ENCODE assay signal across 20 cellular contexts in the genomic region with DNA sequence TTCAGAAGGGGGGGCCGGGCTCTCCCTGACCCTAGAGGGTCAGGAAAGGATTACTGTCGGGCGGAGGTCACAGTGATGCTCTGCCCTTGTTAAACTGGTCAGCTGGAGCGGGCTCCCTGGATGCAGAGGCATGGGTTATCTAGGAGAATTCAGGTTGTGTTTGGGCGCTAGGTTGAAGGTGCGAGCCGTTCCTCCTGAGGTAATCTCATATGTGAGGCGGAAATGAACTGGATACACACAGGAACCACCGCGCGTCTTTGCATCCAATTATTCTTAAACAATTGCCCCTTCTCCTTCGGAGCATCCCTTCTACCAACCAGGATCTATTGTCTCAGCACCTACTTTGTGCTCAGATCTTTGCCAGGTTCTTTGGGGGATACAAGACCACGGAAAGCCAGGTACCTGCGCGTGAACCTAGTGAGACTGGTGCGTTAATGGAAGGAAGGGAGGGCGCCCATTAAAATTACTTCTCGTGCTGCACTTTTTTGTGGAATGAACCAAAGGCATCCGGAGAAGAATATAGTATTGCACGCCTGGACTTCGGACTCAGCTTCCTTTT. TPM values are rescaled to one million over a fixed set of nuclear protein-coding genes. Genes with fewer than 3 reads are reported as not detected.
DNase-seq lines count a peak whose midpoint lies in the region; ATAC-seq, FAIRE-seq and TF ChIP-seq lines count a peak whose summit lies in the region.
"Had no signal": no experiment of that assay in that cellular context is flagged by ENCODE, and none has a peak within 500 bp of the region (broad histone marks: within the 10 kb centered on the region; RNA-seq: fewer than 3 reads in every experiment).

No MANE protein-coding gene starts in this region.

- H3F3A ChIP-seq in SK-N-SH (replicated peaks; ENCODE audit: insufficient read depth), result peaks cover 8% of the 10 kb centered on the region

- H3K79me2 ChIP-seq in SK-N-SH (ENCODE audit: insufficient read depth), result no peaks in the 10 kb centered on the region

- H3K27me3 Mint-ChIP-seq in activated naive CD4-positive, alpha-beta T cell treated with anti-CD3 and anti-CD28 coated beads, Interleukin-2, amount 50 U/mL, for 24 hours, result peaks cover 62% of the 10 kb centered on the region
- H3K27me3 Mint-ChIP-seq in brain (peaks cover 99% of the 10 kb centered on the region), naive B cell (peaks cover 65 to 73% (median 65%) of the 10 kb centered on the region in 3 donors)
- H3K27me3 Mint-ChIP-seq in stimulated activated naive B cell treated with anti-CD40 and anti-IgM and Interleukin-4, amounts not matched to agents 10 μg/mL and 1 μg/mL and 100 μg/mL, for 72 hours, result peaks cover 60 to 68% of the 10 kb centered on the region in 2 donors

- peak overlapping the region; percentile 11 for H3K4me3 Mint-ChIP-seq in activated naive CD4-positive, alpha-beta T cell treated with anti-CD3 and anti-CD28 coated beads, Interleukin-2, amount 50 U/mL, for 24 hours
- peak overlapping the region in 4 of 5 experiments; percentile 46 to 81 (median 72) for H3K4me3 Mint-ChIP-seq in brain
- peak overlapping the region; percentile 60 to 90 (median 82) for H3K4me3 Mint-ChIP-seq in naive B cell
- peak overlapping the region; percentile 69 to 80 for H3K4me3 Mint-ChIP-seq in stimulated activated naive B cell treated with anti-CD40 and anti-IgM and Interleukin-4, amounts not matched to agents 10 μg/mL and 1 μg/mL and 100 μg/mL, for 72 hours

- no peak overlapping the region for H3K27ac Mint-ChIP-seq in activated naive CD4-positive, alpha-beta T cell treated with anti-CD3 and anti-CD28 coated beads, Interleukin-2, amount 50 U/mL, for 24 hours
- H3K27ac Mint-ChIP-seq in brain (no peak overlapping the region), naive B cell (peak overlapping the region in 2 of 6 donors; percentile 56)
- peak overlapping the region; percentile 79 for H3K27ac Mint-ChIP-seq in stimulated activated naive B cell treated with anti-CD40 and anti-IgM and Interleukin-4, amounts not matched to agents 10 μg/mL and 1 μg/mL and 100 μg/mL, for 72 hours
- H3K27ac Mint-ChIP-seq: CD4-positive, CD25-positive, alpha-beta regulatory T cell had no signal

- no peaks in the 10 kb centered on the region for H3K36me3 ChIP-seq in SK-N-SH (replicated peaks in 1 of 2; ENCODE audit: control insufficient read depth in 1 of 2, insufficient read depth in 2 of 2, low read length in 1 of 2)
- H3K36me3 ChIP-seq: ascending aorta, left ventricle myocardium inferior, MG63, stomach had no signal

- no peaks in the 10 kb centered on the region for H3K27me3 ChIP-seq in SK-N-SH (ENCODE audit: insufficient read depth)
- H3K27me3 ChIP-seq: ascending aorta, MG63 had no signal

- CTCF ChIA-PET in SK-N-SH (lab: Yijun Ruan, JAX), result interaction anchor here (0.9 kb wide), 1 partner anchor 81 kb away, joined by 3 read pairs; no protein-coding TSS in a partner anchor

- no peak for ATAC-seq in naive B cell (ENCODE audit: low read depth in 2 of 2)
- no peak for ATAC-seq in stimulated activated naive B cell treated with anti-CD40 and anti-IgM and Interleukin-4, amounts not matched to agents 10 μg/mL and 1 μg/mL and 100 μg/mL, for 72 hours (replicated peaks)
- ATAC-seq: foreskin keratinocyte had no signal

- H4K20me1 ChIP-seq in SK-N-SH (ENCODE audit: insufficient read depth), result no peaks in the 10 kb centered on the region

- H3K4me1 Mint-ChIP-seq in activated naive CD4-positive, alpha-beta T cell treated with anti-CD3 and anti-CD28 coated beads, Interleukin-2, amount 50 U/mL, for 24 hours, result peaks cover 14% of the 10 kb centered on the region
- peaks cover 22% of the 10 kb centered on the region for H3K4me1 Mint-ChIP-seq in brain
- H3K4me1 Mint-ChIP-seq in naive B cell, result peaks cover 20 to 57% (median 40%) of the 10 kb centered on the region in 3 donors
- peaks cover 28 to 36% of the 10 kb centered on the region in 2 donors for H3K4me1 Mint-ChIP-seq in stimulated activated naive B cell treated with anti-CD40 and anti-IgM and Interleukin-4, amounts not matched to agents 10 μg/mL and 1 μg/mL and 100 μg/mL, for 72 hours

- WGBS in SK-N-SH (ENCODE audit: low lambda C conversion rate), result 93% methylated on average over 21 of the region's 21 CpGs

- H3K4me3 ChIP-seq in SK-N-SH (ENCODE audit: low read depth in 2 of 2, low read length in 1 of 2), result no peak overlapping the region
- H3K4me3 ChIP-seq: MG63 had no signal

- H3K9me2 ChIP-seq in SK-N-SH, result no peaks in the 10 kb centered on the region

- H3K9ac ChIP-seq in SK-N-SH, result no peak overlapping the region

- H2AFZ ChIP-seq in SK-N-SH (ENCODE audit: low read depth), result no peak overlapping the region

- no peak overlapping the region for H3K4me2 ChIP-seq in SK-N-SH

- peaks cover 4% of the 10 kb centered on the region for H3K9me3 Mint-ChIP-seq in activated naive CD4-positive, alpha-beta T cell treated with anti-CD3 and anti-CD28 coated beads, Interleukin-2, amount 50 U/mL, for 24 hours
- peaks cover 6 to 25% (median 13%) of the 10 kb centered on the region in 5 experiments for H3K9me3 Mint-ChIP-seq in brain
- peaks cover 0 to 43% (median 25%) of the 10 kb centered on the region in 7 donors for H3K9me3 Mint-ChIP-seq in naive B cell
- peaks cover 0 to 11% of the 10 kb centered on the region in 2 donors for H3K9me3 Mint-ChIP-seq in stimulated activated naive B cell treated with anti-CD40 and anti-IgM and Interleukin-4, amounts not matched to agents 10 μg/mL and 1 μg/mL and 100 μg/mL, for 72 hours

- no peaks in the 10 kb centered on the region for H3K9me3 ChIP-seq in SK-N-SH
- H3K9me3 ChIP-seq: ascending aorta, left ventricle myocardium inferior, MG63 had no signal

- TF ChIP-seq RAD21 in SK-N-SH (IDR thresholded peaks at IDR 0.05; ENCODE audit: low read length), result no peak

- no peak for DNase-seq in activated naive CD4-positive, alpha-beta T cell (lab: John Stamatoyannopoulos, UW)
- DNase-seq in naive B cell (no peak), glomerular visceral epithelial cell (ENCODE audit: extremely low spot score) (no peak), urothelium cell line (ENCODE audit: low spot score) (no peak), SK-N-SH (no peak)
- no peak for DNase-seq in stimulated activated naive B cell treated with anti-CD40 and anti-IgM and Interleukin-4, amounts not matched to agents 10 μg/mL and 1 μg/mL and 100 μg/mL, for 72 hours
- DNase-seq: activated CD8-positive, alpha-beta memory T cell treated with anti-CD3 and anti-CD28 coated beads for 24 hours; activated effector memory CD4-positive, alpha-beta T cell treated with Interleukin-2 at 50 U/mL for 16 hours; DMS79 treated with DMSO at 0.1 percent for 48 hours; foreskin keratinocyte; left ventricle myocardium inferior; MG63; NCI-H1694 treated with DMSO at 0.1 percent for 48 hours; NCI-H446; stomach; SW 1271 had no signal

- no peak for FAIRE-seq in urothelium cell line (lab: Jason Lieb, UNC)

- POLR2A ChIA-PET in SK-N-SH (lab: Yijun Ruan, JAX), result no interaction called here

- H3K27ac ChIP-seq in SK-N-SH (ENCODE audit: low read depth in 2 of 2, low read length in 1 of 2), result no peak overlapping the region
- H3K27ac ChIP-seq: ascending aorta, foreskin keratinocyte, left ventricle myocardium inferior, stomach had no signal

- H3K4me1 ChIP-seq in SK-N-SH (ENCODE audit: control insufficient read depth in 1 of 2, insufficient read depth in 2 of 2, low read depth in 1 of 2, low read length in 1 of 2), result peaks cover 6 to 46% of the 10 kb centered on the region in 2 experiments; a peak in 2 of 4 replicates
- H3K4me1 ChIP-seq: foreskin keratinocyte had no signal

- H3K36me3 Mint-ChIP-seq in activated naive CD4-positive, alpha-beta T cell treated with anti-CD3 and anti-CD28 coated beads, Interleukin-2, amount 50 U/mL, for 24 hours, result peaks cover 3% of the 10 kb centered on the region
- H3K36me3 Mint-ChIP-seq in brain (peaks cover 3% of the 10 kb centered on the region), naive B cell (peaks cover 3 to 10% of the 10 kb centered on the region in 2 donors)
- peaks cover 6 to 9% of the 10 kb centered on the region in 2 donors for H3K36me3 Mint-ChIP-seq in stimulated activated naive B cell treated with anti-CD40 and anti-IgM and Interleukin-4, amounts not matched to agents 10 μg/mL and 1 μg/mL and 100 μg/mL, for 72 hours
- H3K36me3 Mint-ChIP-seq: CD4-positive, CD25-positive, alpha-beta regulatory T cell had no signal

- TF ChIP-seq CTCF in brain (conservative IDR thresholded peaks at IDR 0.05) (no peak), SK-N-SH (IDR thresholded peaks at IDR 0.05) (no peak)

- no peak for TF ChIP-seq EP300 in SK-N-SH (IDR thresholded peaks at IDR 0.05; ENCODE audit: borderline replicate concordance in 1 of 2, low read depth in 1 of 2, low read length in 1 of 2)

TF ChIP-seq in SK-N-SH, 30 proteins besides CTCF, POLR2A, EP300 and RAD21 (continues in another document):
- TF ChIP-seq TCF12 (IDR thresholded peaks at IDR 0.05) (no peak), SIN3A (IDR thresholded peaks at IDR 0.05; ENCODE audit: borderline replicate concordance, low read depth, low read length) (no peak), YY1 (IDR thresholded peaks at IDR 0.05; ENCODE audit: low read depth) (no peak), TAF1 (IDR thresholded peaks at IDR 0.05; ENCODE audit: borderline replicate concordance, low read depth, low read length) (no peak), TEAD4 (IDR thresholded peaks at IDR 0.05; ENCODE audit: borderline replicate concordance, insufficient read depth) (no peak), RCOR1 (IDR thresholded peaks at IDR 0.05; ENCODE audit: low read length) (no peak), NRF1 (IDR thresholded peaks at IDR 0.05; ENCODE audit: low read depth, low read length) (no peak)
- TF ChIP-seq, protein P1, sequence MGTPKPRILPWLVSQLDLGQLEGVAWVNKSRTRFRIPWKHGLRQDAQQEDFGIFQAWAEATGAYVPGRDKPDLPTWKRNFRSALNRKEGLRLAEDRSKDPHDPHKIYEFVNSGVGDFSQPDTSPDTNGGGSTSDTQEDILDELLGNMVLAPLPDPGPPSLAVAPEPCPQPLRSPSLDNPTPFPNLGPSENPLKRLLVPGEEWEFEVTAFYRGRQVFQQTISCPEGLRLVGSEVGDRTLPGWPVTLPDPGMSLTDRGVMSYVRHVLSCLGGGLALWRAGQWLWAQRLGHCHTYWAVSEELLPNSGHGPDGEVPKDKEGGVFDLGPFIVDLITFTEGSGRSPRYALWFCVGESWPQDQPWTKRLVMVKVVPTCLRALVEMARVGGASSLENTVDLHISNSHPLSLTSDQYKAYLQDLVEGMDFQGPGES (IDR thresholded peaks at IDR 0.05; ENCODE audit: low read depth, low read length), result no peak

RNA-seq across cellular contexts. Expression of a gene that starts 28.4 kb away (rescaled TPM):
- polyA plus RNA-seq in brain (ENCODE audit: insufficient read depth, low read depth, low replicate concordance) (not detected), naive B cell (ENCODE audit: low read depth in 6 of 6) (not detected), SK-N-SH (2012; rRNA removed) (94.2 and 106 TPM in 2 replicates)
- polyA plus RNA-seq in SK-N-SH (2012; cell fraction: cytosol; rRNA removed), result 129 and 139 TPM in 2 replicates
- polyA plus RNA-seq in SK-N-SH (2012; cell fraction: nucleus; rRNA removed), result 96.3 and 128 TPM in 2 replicates
- polyA plus RNA-seq: CD4-positive, CD25-positive, alpha-beta regulatory T cell; foreskin keratinocyte had no signal

Comparison
In these comparisons a context has a peak if more than half of its experiments do, and no peak if none do; other contexts are left out.
1. H3K4me3 Mint-ChIP-seq: peak in every context shown above with its lines; median percentile 82 in naive B cell; 74 in stimulated activated naive B cell treated with anti-CD40 and anti-IgM and Interleukin-4, amounts not matched to agents 10 μg/mL and 1 μg/mL and 100 μg/mL, for 72 hours; 72 in brain; 11 in activated naive CD4-positive, alpha-beta T cell treated with anti-CD3 and anti-CD28 coated beads, Interleukin-2, amount 50 U/mL, for 24 hours.
2. RNA of a gene that starts 28.4 kb away (polyA plus RNA-seq): 94.2 to 139 TPM in SK-N-SH; not detected in brain (single experiment) and not detected in naive B cell; every median in the first group is over 10 times any median in the second.